11 cellular contexts compared by ENCODE assay signal in the genomic region with DNA sequence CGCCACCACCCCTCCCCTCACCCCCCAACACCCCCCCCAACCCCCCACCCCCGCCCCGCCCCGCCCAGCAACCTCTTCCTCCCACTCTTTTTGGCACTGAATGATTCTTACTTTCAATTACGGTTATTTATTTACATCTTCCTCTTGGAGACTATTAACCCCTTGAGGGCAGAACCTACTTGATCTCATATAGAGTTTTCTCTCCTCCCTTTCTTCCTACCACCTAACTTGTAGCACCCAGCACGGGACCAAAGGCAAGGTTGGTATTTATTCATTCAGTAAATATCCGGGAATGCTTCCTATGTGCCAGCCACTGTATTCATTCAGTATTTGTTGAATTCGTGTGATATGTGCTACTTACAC. TPM values are rescaled to one million over a fixed set of nuclear protein-coding genes. Genes with fewer than 3 reads are reported as not detected.
DNase-seq lines count a peak whose midpoint lies in the region; TF ChIP-seq lines count a peak whose summit lies in the region.
"Had no signal": no experiment of that assay in that cellular context is flagged by ENCODE, and none has a peak within 500 bp of the region (broad histone marks: within the 10 kb centered on the region; RNA-seq: fewer than 3 reads in every experiment).

No MANE protein-coding gene starts in this region.

- peaks cover 16% of the 10 kb centered on the region for H3K4me1 ChIP-seq in osteoblast (ENCODE audit: insufficient read depth, low read length)

- no peaks in the 10 kb centered on the region for H3K36me3 ChIP-seq in osteoblast (ENCODE audit: insufficient read depth, low read length)

- no peak overlapping the region for H2AFZ ChIP-seq in osteoblast (ENCODE audit: low read length)

- H3K79me2 ChIP-seq in osteoblast (ENCODE audit: insufficient read depth, low read length): peaks cover 28% of the 10 kb centered on the region

- H3K9me3 ChIP-seq in osteoblast (ENCODE audit: low read depth, low read length): no peaks in the 10 kb centered on the region

- DNase-seq in DMS53 (lab: John Stamatoyannopoulos, UW) (peak; percentile 69), NCI-H2196 (lab: John Stamatoyannopoulos, UW; ENCODE audit: unreplicated experiment) (peak; percentile 56), coronary artery (ENCODE audit: low spot score) (no peak), osteoblast (ENCODE audit: insufficient read length, low spot score, missing footprints) (no peak), NOMO-1 treated with dmso at 0.1 percent for 144 hours (lab: John Stamatoyannopoulos, UW; ENCODE audit: unreplicated experiment) (no peak), middle frontal gyrus (ENCODE audit: extremely low spot score, low spot score) (no peak), DMS153 (lab: John Stamatoyannopoulos, UW) (no peak), globus pallidus (ENCODE audit: low spot score) (no peak)
- DNase-seq: anterior cingulate cortex, NCI-H1694 treated with DMSO at 0.1 percent for 48 hours had no signal

- peak overlapping the region; percentile 94 for H3K4me3 ChIP-seq in coronary artery
- H3K4me3 ChIP-seq in osteoblast (ENCODE audit: insufficient read depth, low read length): no peak overlapping the region

- H3K27ac ChIP-seq in coronary artery (peak overlapping the region; percentile 95 to 96), osteoblast (ENCODE audit: low read depth, low read length) (no peak overlapping the region)
- H3K27ac ChIP-seq: foreskin keratinocyte had no signal

- H3K4me2 ChIP-seq in osteoblast (ENCODE audit: insufficient read depth, low read length): peak overlapping the region; percentile 67

- no peaks in the 10 kb centered on the region for H3K27me3 ChIP-seq in osteoblast (ENCODE audit: insufficient read depth, low read length)
- H3K27me3 ChIP-seq: foreskin keratinocyte had no signal

- H4K20me1 ChIP-seq in osteoblast (ENCODE audit: insufficient read depth, low read length): peaks cover 9% of the 10 kb centered on the region

- no peak for TF ChIP-seq CTCF in coronary artery (IDR thresholded peaks at IDR 0.05)
- TF ChIP-seq CTCF in osteoblast (IDR thresholded peaks at IDR 0.05; ENCODE audit: extremely low read depth, low read depth, low read length): no peak

RNA-seq across cellular contexts. Expression of a gene that starts 1.2 kb away (rescaled TPM):
- 4.7 and 5.4 TPM in 2 replicates for total RNA-seq in osteoblast

Comparison
In these comparisons a context has a peak if more than half of its experiments do, and no peak if none do; other contexts are left out.
1. DNase-seq: peak in DMS53 (single experiment) and NCI-H2196 (single experiment); none in coronary artery (single experiment), osteoblast (single experiment), NOMO-1 treated with dmso at 0.1 percent for 144 hours (single experiment), middle frontal gyrus (single experiment), DMS153 (single experiment) and globus pallidus (single experiment).